Comparison of ENCODE assay signal across 8 cellular contexts in the genomic region with DNA sequence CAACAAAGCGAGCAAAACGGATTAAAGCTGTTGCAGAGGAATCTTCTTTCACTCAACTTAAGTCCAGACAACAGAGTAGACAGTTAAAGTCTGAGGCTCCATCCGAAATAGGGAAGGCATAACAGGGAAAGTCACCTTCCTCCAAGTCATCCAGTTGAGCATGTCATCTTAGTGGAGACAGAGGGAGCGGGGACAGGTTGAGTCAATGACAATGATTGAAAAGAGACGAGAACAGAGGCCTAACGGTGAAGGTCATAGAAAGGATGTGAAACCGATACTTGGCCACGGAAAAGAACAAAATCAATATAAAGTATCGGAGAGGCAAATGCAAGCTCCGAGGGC. TPM values are rescaled to one million over a fixed set of nuclear protein-coding genes. Genes with fewer than 3 reads are reported as not detected.
DNase-seq lines count a peak whose midpoint lies in the region; ATAC-seq lines count a peak whose summit lies in the region.

No MANE protein-coding gene starts in this region.

- POLR2A ChIA-PET in activated naive CD8-positive, alpha-beta T cell treated with anti-CD3 and anti-CD28 coated beads, Interleukin-2, amount 10 ng/mL, durations not matched to agents 7 days and 5 days (lab: Charles Lee) = interaction anchor here (0.8 to 2.6 kb wide), 11 partner anchors 9 to 780 kb away, joined by 3 to 23 read pairs (median 3); partner anchors contain the start of genes CFAP53 and DYM

- H3K9me3 ChIP-seq in ES-I3 (ENCODE audit: control insufficient read depth, insufficient read depth, low read length) = no peaks in the 10 kb centered on the region
- H3K9me3 ChIP-seq in iPS-18a (ENCODE audit: control insufficient read depth, low read depth, low read length) = no peaks in the 10 kb centered on the region

- DNase-seq in HT-29 (ENCODE audit: low spot score) (peak; percentile 38), COLO829 (ENCODE audit: low spot score) (no peak), NCI-H524 treated with DMSO at 0.1 percent for 48 hours (lab: John Stamatoyannopoulos, UW) (no peak), DMS114 treated with DMSO at 0.1 percent for 48 hours (lab: John Stamatoyannopoulos, UW; ENCODE audit: unreplicated experiment) (no peak)
- DNase-seq in activated naive CD8-positive, alpha-beta T cell treated with anti-CD3 and anti-CD28 coated beads, Interleukin-2, amount 10 ng/mL, durations not matched to agents 7 days and 5 days = no peak

- H3K9me3 Mint-ChIP-seq in activated naive CD8-positive, alpha-beta T cell treated with anti-CD3 and anti-CD28 coated beads, Interleukin-2, amount 10 ng/mL, durations not matched to agents 7 days and 5 days = no peaks in the 10 kb centered on the region
- H3K9me3 Mint-ChIP-seq in stimulated activated memory B cell treated with anti-CD40 and anti-IgM and Interleukin-4, amounts not matched to agents 10 μg/mL and 1 μg/mL and 100 μg/mL, for 72 hours = no peaks in the 10 kb centered on the region

- no peak for ATAC-seq in activated naive CD8-positive, alpha-beta T cell treated with anti-CD3 and anti-CD28 coated beads, Interleukin-2, amount 10 ng/mL, durations not matched to agents 7 days and 5 days (ENCODE audit: low read depth)
- no peak for ATAC-seq in stimulated activated memory B cell treated with anti-CD40 and anti-IgM and Interleukin-4, amounts not matched to agents 10 μg/mL and 1 μg/mL and 100 μg/mL, for 72 hours

- no peaks in the 10 kb centered on the region for H3K27me3 Mint-ChIP-seq in activated naive CD8-positive, alpha-beta T cell treated with anti-CD3 and anti-CD28 coated beads, Interleukin-2, amount 10 ng/mL, durations not matched to agents 7 days and 5 days
- H3K27me3 Mint-ChIP-seq in stimulated activated memory B cell treated with anti-CD40 and anti-IgM and Interleukin-4, amounts not matched to agents 10 μg/mL and 1 μg/mL and 100 μg/mL, for 72 hours = no peaks in the 10 kb centered on the region

- H3K27ac ChIP-seq in iPS-18a (ENCODE audit: low read length) = peak overlapping the region; percentile 30

- H3K27ac Mint-ChIP-seq in activated naive CD8-positive, alpha-beta T cell treated with anti-CD3 and anti-CD28 coated beads, Interleukin-2, amount 10 ng/mL, durations not matched to agents 7 days and 5 days = peak overlapping the region; percentile 96
- peak overlapping the region; percentile 98 for H3K27ac Mint-ChIP-seq in stimulated activated memory B cell treated with anti-CD40 and anti-IgM and Interleukin-4, amounts not matched to agents 10 μg/mL and 1 μg/mL and 100 μg/mL, for 72 hours

- peak overlapping the region; percentile 94 for H3K4me3 Mint-ChIP-seq in activated naive CD8-positive, alpha-beta T cell treated with anti-CD3 and anti-CD28 coated beads, Interleukin-2, amount 10 ng/mL, durations not matched to agents 7 days and 5 days
- peak overlapping the region; percentile 95 for H3K4me3 Mint-ChIP-seq in stimulated activated memory B cell treated with anti-CD40 and anti-IgM and Interleukin-4, amounts not matched to agents 10 μg/mL and 1 μg/mL and 100 μg/mL, for 72 hours

- peaks cover 36% of the 10 kb centered on the region for H3K36me3 Mint-ChIP-seq in activated naive CD8-positive, alpha-beta T cell treated with anti-CD3 and anti-CD28 coated beads, Interleukin-2, amount 10 ng/mL, durations not matched to agents 7 days and 5 days
- H3K36me3 Mint-ChIP-seq in stimulated activated memory B cell treated with anti-CD40 and anti-IgM and Interleukin-4, amounts not matched to agents 10 μg/mL and 1 μg/mL and 100 μg/mL, for 72 hours = peaks cover 51% of the 10 kb centered on the region

- H3K4me1 ChIP-seq in ES-I3 (ENCODE audit: insufficient read depth, low read length) (no peaks in the 10 kb centered on the region; the same call in 1 of the 2 replicates), iPS-18a (ENCODE audit: control insufficient read depth, low read depth, low read length) (peaks cover 19% of the 10 kb centered on the region)

- H3K27me3 ChIP-seq in iPS-18a (ENCODE audit: control insufficient read depth, insufficient read depth, low read length) = no peaks in the 10 kb centered on the region

- H3K4me1 Mint-ChIP-seq in activated naive CD8-positive, alpha-beta T cell treated with anti-CD3 and anti-CD28 coated beads, Interleukin-2, amount 10 ng/mL, durations not matched to agents 7 days and 5 days = peaks cover 43% of the 10 kb centered on the region
- H3K4me1 Mint-ChIP-seq in stimulated activated memory B cell treated with anti-CD40 and anti-IgM and Interleukin-4, amounts not matched to agents 10 μg/mL and 1 μg/mL and 100 μg/mL, for 72 hours = peaks cover 61% of the 10 kb centered on the region

- peaks cover 29% of the 10 kb centered on the region for H3K36me3 ChIP-seq in ES-I3 (ENCODE audit: insufficient read depth, low read length)
- H3K36me3 ChIP-seq in iPS-18a (ENCODE audit: control insufficient read depth, low read depth, low read length) = peaks cover 59% of the 10 kb centered on the region

- peak overlapping the region; percentile 96 for H3K4me3 ChIP-seq in iPS-18a (ENCODE audit: low read length)

- H3K9ac ChIP-seq in ES-I3 (ENCODE audit: low read depth, low read length) (peak overlapping the region; percentile 90), iPS-18a (ENCODE audit: low read length) (peak overlapping the region; percentile 81)

RNA-seq across cellular contexts. Expression of gene C18orf32, which starts 0.4 kb away (rescaled TPM):
- 7.1 and 9.8 TPM in 2 replicates for total RNA-seq in HT-29 (2014; rRNA removed; shearing (Covaris generic))
- 10 to 100 TPM; 26.9 to 29.1 TPM for total RNA-seq in activated naive CD8-positive, alpha-beta T cell treated with anti-CD3 and anti-CD28 coated beads, Interleukin-2, amount 10 ng/mL, durations not matched to agents 7 days and 5 days

RNA-seq across cellular contexts. Expression of gene RPL17, which starts 5.7 kb away (rescaled TPM):
- total RNA-seq in HT-29 (2014; rRNA removed; shearing (Covaris generic)) = 1,195 and 1,256 TPM in 2 replicates
- 1,000 to 10,000 TPM; 1,490 to 1,572 TPM for total RNA-seq in activated naive CD8-positive, alpha-beta T cell treated with anti-CD3 and anti-CD28 coated beads, Interleukin-2, amount 10 ng/mL, durations not matched to agents 7 days and 5 days

RNA-seq across cellular contexts. Expression of gene DYM, which starts 26.1 kb away (rescaled TPM):
- 28.4 and 37.1 TPM in 2 replicates for total RNA-seq in HT-29 (2014; rRNA removed; shearing (Covaris generic))
- 10 to 100 TPM; 60.4 to 69.6 TPM for total RNA-seq in activated naive CD8-positive, alpha-beta T cell treated with anti-CD3 and anti-CD28 coated beads, Interleukin-2, amount 10 ng/mL, durations not matched to agents 7 days and 5 days
